In genomic region chr11:35388054-35388453, GRCh38 we compare ENCODE assay signal across 22 cellular contexts. TPM values are rescaled to one million over a fixed set of nuclear protein-coding genes. Genes with fewer than 3 reads are reported as not detected.
DNase-seq lines count a peak whose midpoint lies in the region; ATAC-seq, FAIRE-seq and TF ChIP-seq lines count a peak whose summit lies in the region.
"Had no signal": no experiment of that assay in that cellular context is flagged by ENCODE, and none has a peak within 500 bp of the region (broad histone marks: within the 10 kb centered on the region; RNA-seq: fewer than 3 reads in every experiment).

No MANE protein-coding gene starts in this region.

- no peaks in the 10 kb centered on the region for H3K9me3 Mint-ChIP-seq in memory B cell
- H3K9me3 Mint-ChIP-seq: CD4-positive, CD25-positive, alpha-beta regulatory T cell; HFFc6 had no signal

- TF ChIP-seq RAD21 in A549 (conservative IDR thresholded peaks at IDR 0.05 in 1 of 2, IDR thresholded peaks at IDR 0.05 in 1 of 2) (no peak), IMR-90 (IDR thresholded peaks at IDR 0.05; ENCODE audit: low read length) (no peak)

- peak overlapping the region; percentile 48 for H2BK5ac ChIP-seq in IMR-90 (ENCODE audit: low read depth, low read length, poor library complexity, severe bottlenecking)

- H3K4me1 ChIP-seq in A549 (peaks cover 43% of the 10 kb centered on the region), IMR-90 (ENCODE audit: control insufficient read depth, insufficient read depth, low read length) (peaks cover 13% of the 10 kb centered on the region), body of pancreas (peaks cover 67% of the 10 kb centered on the region), osteoblast (ENCODE audit: insufficient read depth, low read length) (peaks cover 15% of the 10 kb centered on the region)
- H3K4me1 ChIP-seq: BE2C had no signal

- ATAC-seq in A549 (no peak), IMR-90 (ENCODE audit: low read depth) (no peak), body of pancreas (no peak), memory B cell (ENCODE audit: low read depth) (no peak), HG03159 (IDR thresholded peaks at IDR 0.05; ENCODE audit: unreplicated experiment) (no peak)

- H3K9me3 ChIP-seq in A549: 0 out of 3 replicates have a peak, but pooled peaks cover 4% of the 10 kb centered on the region
- H3K9me3 ChIP-seq in IMR-90 (ENCODE audit: control insufficient read depth, insufficient read depth, low read length): no peaks in the 10 kb centered on the region
- H3K9me3 ChIP-seq in body of pancreas: no peaks in the 10 kb centered on the region
- H3K9me3 ChIP-seq in osteoblast (ENCODE audit: low read depth, low read length): no peaks in the 10 kb centered on the region
- H3K9me3 ChIP-seq: BE2C, Peyer's patch had no signal

- 0 out of 2 replicates have a peak overlapping the region, but pooled peaks have one; percentile 32 for H4K91ac ChIP-seq in IMR-90 (ENCODE audit: insufficient read depth, low read depth, low read length)

- no TSS peak for BruUV-seq in IMR-90 (replicated peaks; lab: Mats Ljungman, UMichigan)

- peak overlapping the region; percentile 20 to 26; a peak in 1 of 4 replicates for H4K8ac ChIP-seq in IMR-90 (ENCODE audit: low read depth in 2 of 2, low read length in 2 of 2)

- DNase-seq in A549 (ENCODE audit: low read depth in 1 of 2, low spot score in 1 of 2): no peak
- DNase-seq in IMR-90: peak; percentile 30
- DNase-seq in body of pancreas: no peak
- DNase-seq in memory B cell (ENCODE audit: low spot score in 2 of 2): no peak
- no peak for DNase-seq in osteoblast (ENCODE audit: insufficient read length, low spot score, missing footprints)
- no peak for DNase-seq in D721Med (ENCODE audit: insufficient read length, low spot score)
- no peak for DNase-seq in cardiac septum (ENCODE audit: low spot score)
- DNase-seq: 8988T; BE2C; CD4-positive, CD25-positive, alpha-beta regulatory T cell; DMS79; H7; HFFc6; MV-4-11; NCI-H1105 treated with DMSO at 0.1 percent for 48 hours; NCI-H2171; NCI-H345; NCI-H774; NK-92 treated with Interleukin-12 subunit alpha and Interleukin-12 subunit beta, amount 100 ng/mL, for 24 hours; Peyer's patch had no signal

- 0 out of 2 replicates have a peak overlapping the region, but pooled peaks have one; percentile 61 for H3K23ac ChIP-seq in IMR-90 (ENCODE audit: low read depth, low read length)

- CTCF ChIA-PET in A549 (lab: Yijun Ruan, JAX): interaction anchor here (1.1 to 4.3 kb wide), 4 partner anchors 17 to 463 kb away, joined by 3 to 17 read pairs (median 4); no protein-coding TSS in a partner anchor
- CTCF ChIA-PET in IMR-90 (lab: Yijun Ruan, JAX): interaction anchor here (0.6 to 1.1 kb wide), 5 partner anchors 78 to 462 kb away, joined by 3 to 4 read pairs (median 3); no protein-coding TSS in a partner anchor

- H3K27ac ChIP-seq in A549 (peak overlapping the region in 1 of 2 experiments; percentile 48; a peak in 3 of 6 replicates), IMR-90 (ENCODE audit: insufficient read depth, low read length) (no peak overlapping the region), body of pancreas (peak overlapping the region in 3 of 4 donors; percentile 76 to 83 (median 82)), osteoblast (ENCODE audit: low read depth, low read length) (no peak overlapping the region)
- H3K27ac ChIP-seq: KMS-11, Peyer's patch had no signal

- no peak for TF ChIP-seq EP300 in A549 (IDR thresholded peaks at IDR 0.05)

- TF ChIP-seq CTCF in A549 (IDR thresholded peaks at IDR 0.05): no peak
- no peak for TF ChIP-seq CTCF in IMR-90 (conservative IDR thresholded peaks at IDR 0.05; ENCODE audit: low read depth, low read length)
- TF ChIP-seq CTCF in body of pancreas (IDR thresholded peaks at IDR 0.05): no peak
- TF ChIP-seq CTCF in osteoblast (IDR thresholded peaks at IDR 0.05; ENCODE audit: extremely low read depth, low read depth, low read length): no peak
- no peak for TF ChIP-seq CTCF in D721Med (IDR thresholded peaks at IDR 0.05; ENCODE audit: insufficient read depth, missing control alignments)

- peak overlapping the region; percentile 70 for H2BK120ac ChIP-seq in IMR-90 (ENCODE audit: low read depth, low read length)

- H3K18ac ChIP-seq in IMR-90 (ENCODE audit: low read depth, low read length): peak overlapping the region; percentile 20; the same call in 1 of the 2 replicates

- H3K14ac ChIP-seq in IMR-90 (replicated peaks; ENCODE audit: low read depth, low read length): peak overlapping the region; percentile 78; the same call in 1 of the 2 replicates

- H3K27me3 ChIP-seq in IMR-90 (ENCODE audit: control insufficient read depth, insufficient read depth, low read length): no peaks in the 10 kb centered on the region
- no peaks in the 10 kb centered on the region for H3K27me3 ChIP-seq in body of pancreas
- no peaks in the 10 kb centered on the region for H3K27me3 ChIP-seq in osteoblast (ENCODE audit: insufficient read depth, low read length)
- H3K27me3 ChIP-seq: BE2C, Peyer's patch had no signal

- POLR2A ChIA-PET in A549 (lab: Yijun Ruan, JAX): no interaction called here
- POLR2A ChIA-PET in IMR-90 (lab: Charles Lee; ENCODE audit: unreplicated experiment): no interaction called here

- H2AFZ ChIP-seq in IMR-90 (replicated peaks; ENCODE audit: low read length, poor library complexity): no peak overlapping the region
- no peak overlapping the region for H2AFZ ChIP-seq in osteoblast (ENCODE audit: low read length)

- H3K56ac ChIP-seq in IMR-90 (ENCODE audit: extremely low read depth, insufficient read depth, low read length): no peak overlapping the region

- peaks cover 13% of the 10 kb centered on the region for H3K4me1 Mint-ChIP-seq in memory B cell

- peak overlapping the region; percentile 85; the same call in 1 of the 2 replicates for H2BK20ac ChIP-seq in IMR-90 (ENCODE audit: low read depth, low read length)

- H3K79me2 ChIP-seq in osteoblast (ENCODE audit: insufficient read depth, low read length): no peaks in the 10 kb centered on the region

- TF ChIP-seq POLR2A in A549 (IDR thresholded peaks at IDR 0.05; ENCODE audit: low read length) (no peak), IMR-90 (IDR thresholded peaks at IDR 0.05; ENCODE audit: low read depth, low read length) (no peak), body of pancreas (IDR thresholded peaks at IDR 0.05) (no peak)

- H3K4me3 ChIP-seq in A549: no peak overlapping the region
- H3K4me3 ChIP-seq in IMR-90 (ENCODE audit: insufficient read depth, low read depth, low read length): no peak overlapping the region
- no peak overlapping the region for H3K4me3 ChIP-seq in body of pancreas
- no peak overlapping the region for H3K4me3 ChIP-seq in osteoblast (ENCODE audit: insufficient read depth, low read length)
- H3K4me3 ChIP-seq: Peyer's patch had no signal

- H3K9me1 ChIP-seq in IMR-90 (ENCODE audit: insufficient read depth, low read length): peaks cover 8% of the 10 kb centered on the region

- no peaks in the 10 kb centered on the region for H4K20me1 ChIP-seq in IMR-90 (ENCODE audit: insufficient read depth, low read length)
- H4K20me1 ChIP-seq in osteoblast (ENCODE audit: insufficient read depth, low read length): no peaks in the 10 kb centered on the region

- peak overlapping the region; percentile 34; the same call in 1 of the 2 replicates for H4K5ac ChIP-seq in IMR-90 (ENCODE audit: low read depth, low read length)

- H3K4me2 ChIP-seq in A549: 0 out of 3 replicates have a peak overlapping the region, but pooled peaks have one; percentile 1
- no peak overlapping the region for H3K4me2 ChIP-seq in IMR-90 (ENCODE audit: low read depth, low read length)
- no peak overlapping the region for H3K4me2 ChIP-seq in osteoblast (ENCODE audit: insufficient read depth, low read length)
- H3K4me2 ChIP-seq: KMS-11 had no signal

- dilution Hi-C loops in IMR-90 (cut with HindIII; ENCODE audit: low sequenced_read_pairs, unreplicated experiment): no loop called here

- in situ Hi-C loops in IMR-90 (cut with MboI; ENCODE audit: low sequenced_read_pairs): loop anchor here (10.0 kb wide), 1 partner anchor 153 kb away; no protein-coding TSS in a partner anchor

- no peak overlapping the region for H3K9ac ChIP-seq in IMR-90 (ENCODE audit: low read depth, low read length)
- H3K9ac ChIP-seq: KMS-11 had no signal

- no peak overlapping the region for H2AK9ac ChIP-seq in IMR-90 (replicated peaks; ENCODE audit: low read depth, low read length, poor library complexity)

- no peaks in the 10 kb centered on the region for H3K36me3 Mint-ChIP-seq in memory B cell
- H3K36me3 Mint-ChIP-seq: CD4-positive, CD25-positive, alpha-beta regulatory T cell had no signal

- H3K36me3 ChIP-seq in IMR-90 (ENCODE audit: control insufficient read depth, insufficient read depth, low read length) (no peaks in the 10 kb centered on the region), body of pancreas (replicated peaks in 1 of 2; ENCODE audit: insufficient read depth in 1 of 2, low read depth in 2 of 2) (no peaks in the 10 kb centered on the region), osteoblast (ENCODE audit: insufficient read depth, low read length) (no peaks in the 10 kb centered on the region)
- H3K36me3 ChIP-seq: BE2C, Peyer's patch had no signal

- peak overlapping the region; percentile 83; the same call in 2 of the 3 replicates for H2BK15ac ChIP-seq in IMR-90 (ENCODE audit: low read depth, low read length)

- peak overlapping the region; percentile 68; the same call in 1 of the 2 replicates for H3K4ac ChIP-seq in IMR-90 (ENCODE audit: low read depth, low read length)

- FAIRE-seq in A549 (lab: Jason Lieb, UNC) (no peak), D721Med (lab: Jason Lieb, UNC) (no peak)

- peak overlapping the region; percentile 47 for H3K27ac Mint-ChIP-seq in memory B cell
- H3K27ac Mint-ChIP-seq: HFFc6 had no signal

- 86% methylated on average over 5 of the region's 5 CpGs for WGBS in A549 (ENCODE audit: missing lambda C conversion rate)
- WGBS in IMR-90 (ENCODE audit: extremely low coverage in 2 of 2, insufficient read length in 1 of 2), 2 experiments: no CpG with 5 or more reads among the region's 5 CpGs
- 82 to 84% methylated on average over 5 of the region's 5 CpGs for WGBS in body of pancreas, 2 donors

- H3K27me3 Mint-ChIP-seq in memory B cell: no peaks in the 10 kb centered on the region
- H3K27me3 Mint-ChIP-seq: CD4-positive, CD25-positive, alpha-beta regulatory T cell had no signal

- intact Hi-C loops in IMR-90 (cut with micrococcal nuclease): loop anchor here (10.0 kb wide), 1 partner anchor 193 kb away; no protein-coding TSS in a partner anchor
- intact Hi-C loops in body of pancreas (cut with DNase I): no loop called here
- intact Hi-C loops in cardiac septum (cut with DNase I): loop anchor here (10.0 kb wide), 1 partner anchor 153 kb away; no protein-coding TSS in a partner anchor

- H3K79me1 ChIP-seq in IMR-90 (ENCODE audit: low read depth in 1 of 2, low read length in 2 of 2): peaks cover 0 to 17% of the 10 kb centered on the region in 2 experiments; a peak in 3 of 4 replicates

- peak overlapping the region; percentile 81 for H2AK5ac ChIP-seq in IMR-90 (ENCODE audit: low read depth, low read length)

- no peak overlapping the region for H3K4me3 Mint-ChIP-seq in memory B cell
- H3K4me3 Mint-ChIP-seq: CD4-positive, CD25-positive, alpha-beta regulatory T cell; HFFc6 had no signal

RNA-seq across cellular contexts. Expression of gene SLC1A2, which starts 31.3 kb away (rescaled TPM):
- polyA plus RNA-seq in A549 (2011; rRNA removed) (0.14 and 0.16 TPM in 2 replicates), A549 (2017; fragmentation: RNase III; extraction: RNeasy Plus Mini Kit Qiagen cat#74134 plus additional on column Dnase treatment) (0.01 to 0.18 TPM (median 0.07 TPM) in 3 replicates), IMR-90 (2012; rRNA removed) (0.15 and 0.17 TPM in 2 replicates)
- polyA plus RNA-seq in A549 (2012; cell fraction: cytosol; rRNA removed): not detected in 2 replicates
- polyA plus RNA-seq in A549 (2012; cell fraction: nucleus; rRNA removed): not detected in 2 replicates
- 0.87 and 0.88 TPM in 2 replicates for polyA minus RNA-seq in A549 (2011; rRNA and poly(A)+ RNA removed)
- total RNA-seq in IMR-90 (2012; rRNA removed) (0.54 and 0.56 TPM in 2 replicates), body of pancreas (10 to 100 TPM; 23.1 to 73.7 TPM), osteoblast (0.72 and 1.5 TPM in 2 replicates), cardiac septum (8.8 TPM)
- polyA plus RNA-seq in IMR-90 (2012; cell fraction: cytosol; rRNA removed): 0.01 and 0.05 TPM in 2 replicates
- 0.41 and 2.7 TPM in 2 replicates for polyA plus RNA-seq in IMR-90 (2012; cell fraction: nucleus; rRNA removed; ENCODE audit: low replicate concordance)
- total RNA-seq: CD4-positive, CD25-positive, alpha-beta regulatory T cell had no signal

Comparison
In these comparisons a context has a peak if more than half of its experiments do, and no peak if none do; other contexts are left out.
1. H3K27ac ChIP-seq: peak in body of pancreas (3 of 4); none in IMR-90 (single experiment) and osteoblast (single experiment).